27 cellular contexts compared by ENCODE assay signal in genomic region chr3:112765531-112765930, GRCh38.
"Had no signal": no experiment of that assay in that cellular context is flagged by ENCODE, and none has a peak within 500 bp of the region (broad histone marks: within the 10 kb centered on the region; RNA-seq: fewer than 3 reads in every experiment).

No MANE protein-coding gene starts in this region.

- H3K27me3 ChIP-seq: brain microvascular endothelial cell, gastroesophageal sphincter, heart right ventricle, hepatocyte had no signal

- H3K9me3 ChIP-seq: gastroesophageal sphincter, heart right ventricle had no signal

- H3K36me3 Mint-ChIP-seq: activated naive CD8-positive, alpha-beta T cell had no signal

- H3K9me3 Mint-ChIP-seq: activated B cell treated with CpG ODN at 0.5 μM for 24 hours; activated CD8-positive, alpha-beta T cell treated with anti-CD3 and anti-CD28 coated beads for 36 hours; activated T-cell treated with anti-CD3 and anti-CD28 coated beads, Interleukin-2, amount 50 U/mL, for 4 hours; activated T-helper 17 cell treated with anti-CD3 and anti-CD28 coated beads, Interleukin-2, amount 50 U/mL, for 72 hours had no signal

- H2AFZ ChIP-seq: hepatocyte had no signal

- H3K79me2 ChIP-seq: hepatocyte had no signal

- H3K27ac ChIP-seq: brain microvascular endothelial cell, epithelial cell of prostate, gastroesophageal sphincter, heart right ventricle, hepatocyte, VCaP had no signal

- H3K4me3 ChIP-seq: gastroesophageal sphincter, heart right ventricle, hepatocyte had no signal

- ATAC-seq: activated CD4-positive, CD25-positive, alpha-beta regulatory T cell treated with anti-CD3 and anti-CD28 coated beads, Interleukin-2, amount 50 U/mL, for 24 hours; activated CD8-positive, alpha-beta T cell treated with anti-CD3 and anti-CD28 coated beads for 36 hours; activated T-cell treated with anti-CD3 and anti-CD28 coated beads, Interleukin-2, amount 50 U/mL, for 4 hours; activated T-helper 17 cell treated with anti-CD3 and anti-CD28 coated beads, Interleukin-2, amount 50 U/mL, for 72 hours; gastroesophageal sphincter; heart right ventricle had no signal

- H3K4me1 ChIP-seq: gastroesophageal sphincter had no signal

- H3K4me2 ChIP-seq: hepatocyte had no signal

- H3K27me3 Mint-ChIP-seq: activated B cell treated with CpG ODN at 0.5 μM for 24 hours; activated CD8-positive, alpha-beta T cell treated with anti-CD3 and anti-CD28 coated beads for 36 hours; activated naive CD8-positive, alpha-beta T cell; activated T-helper 17 cell treated with anti-CD3 and anti-CD28 coated beads, Interleukin-2, amount 50 U/mL, for 72 hours had no signal

- H3K27ac Mint-ChIP-seq: activated B cell treated with CpG ODN at 0.5 μM for 24 hours; activated CD8-positive, alpha-beta T cell treated with anti-CD3 and anti-CD28 coated beads for 36 hours; activated naive CD8-positive, alpha-beta T cell; activated T-helper 17 cell treated with anti-CD3 and anti-CD28 coated beads, Interleukin-2, amount 50 U/mL, for 72 hours had no signal

- H3K4me3 Mint-ChIP-seq: activated B cell treated with CpG ODN at 0.5 μM for 24 hours; activated CD8-positive, alpha-beta T cell treated with anti-CD3 and anti-CD28 coated beads for 36 hours; activated naive CD8-positive, alpha-beta T cell; activated T-cell treated with anti-CD3 and anti-CD28 coated beads, Interleukin-2, amount 50 U/mL, for 4 hours; activated T-helper 17 cell treated with anti-CD3 and anti-CD28 coated beads, Interleukin-2, amount 50 U/mL, for 72 hours had no signal

- DNase-seq: activated B cell treated with CpG ODN at 0.5 μM for 24 hours; activated CD4-positive, alpha-beta T cell treated with anti-CD3 and anti-CD28 coated beads for 48 hours; activated CD4-positive, alpha-beta T cell treated with anti-CD3 and anti-CD28 coated beads, Interleukin-2, amount 50 U/mL, for 1 hour; activated CD4-positive, alpha-beta T cell treated with anti-CD3 and anti-CD28 coated beads, Interleukin-2, amount 50 U/mL, for 48 hours; activated CD8-positive, alpha-beta memory T cell treated with anti-CD3 and anti-CD28 coated beads for 24 hours; activated CD8-positive, alpha-beta T cell treated with anti-CD3 and anti-CD28 coated beads for 36 hours; activated effector memory CD4-positive, alpha-beta T cell treated with Interleukin-2 at 50 U/mL for 16 hours; activated gamma-delta T cell treated with Interleukin-2 at 50 U/mL for 16 hours; activated naive CD4-positive, alpha-beta T cell treated with anti-CD3 and anti-CD28 coated beads, Interleukin-2, amount 50 U/mL, for 16 hours; activated naive CD4-positive, alpha-beta T cell treated with Interleukin-2 at 50 U/mL for 16 hours; activated T-cell treated with anti-CD3 and anti-CD28 coated beads, Interleukin-2, amount 50 U/mL, for 4 hours; amniotic stem cell; anterior cingulate cortex; brain microvascular endothelial cell; caudate nucleus; cortex of kidney; effector CD8-positive, alpha-beta T cell; foreskin melanocyte; heart right ventricle; T-helper 2 cell had no signal

- H3K36me3 ChIP-seq: brain microvascular endothelial cell, gastroesophageal sphincter, heart right ventricle had no signal
